In the genomic region with DNA sequence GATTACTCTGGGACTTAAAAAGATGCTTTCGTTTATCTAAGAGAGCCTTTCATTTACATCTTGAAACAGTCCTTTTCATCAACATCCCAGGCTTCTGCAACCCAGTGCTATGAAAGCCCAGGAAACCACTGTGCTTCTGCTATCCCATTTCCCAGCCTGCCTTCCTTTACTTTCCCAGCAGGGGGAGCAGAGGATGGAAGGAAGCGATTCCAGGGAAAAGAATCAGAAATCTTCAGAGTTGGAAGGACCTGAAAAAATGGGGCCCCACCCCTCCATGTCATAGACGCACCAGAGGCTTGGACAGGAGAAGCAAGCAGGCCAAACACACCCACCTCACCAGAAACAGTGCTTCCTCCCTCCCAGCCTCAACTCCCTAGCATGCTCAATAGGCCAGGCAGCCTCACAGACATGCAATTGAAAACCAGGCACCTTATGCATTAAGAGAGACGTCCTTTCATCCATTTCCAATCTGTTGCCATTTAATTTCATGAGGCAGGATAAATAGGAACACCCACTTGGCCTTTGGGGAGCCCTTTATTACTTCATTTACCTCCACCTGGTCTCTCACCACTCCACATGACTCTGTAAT, we compare ENCODE assay signal across 9 cellular contexts.
DNase-seq lines count a peak whose midpoint lies in the region; ATAC-seq and TF ChIP-seq lines count a peak whose summit lies in the region.
"Had no signal": no experiment of that assay in that cellular context is flagged by ENCODE, and none has a peak within 500 bp of the region (broad histone marks: within the 10 kb centered on the region; RNA-seq: fewer than 3 reads in every experiment).

No MANE protein-coding gene starts in this region.

- no peak overlapping the region for H3K4me3 ChIP-seq in astrocyte of the spinal cord (ENCODE audit: low read depth, low read length)

- no peak for ATAC-seq in HG03457 (IDR thresholded peaks at IDR 0.05; ENCODE audit: unreplicated experiment)

- TF ChIP-seq CTCF in astrocyte of the spinal cord (IDR thresholded peaks at IDR 0.05; ENCODE audit: low read depth, low read length), result peak; percentile 83

- peak; percentile 49 for DNase-seq in ACHN
- DNase-seq in HT-29 (ENCODE audit: low spot score), result peak; percentile 47
- peak; percentile 35 for DNase-seq in astrocyte of the spinal cord (ENCODE audit: low read depth, low spot score)
- DNase-seq in kidney tubule cell (ENCODE audit: low spot score), result peak; percentile 57
- no peak for DNase-seq in SHP77 (lab: John Stamatoyannopoulos, UW)
- no peak for DNase-seq in putamen (ENCODE audit: low spot score)
- DNase-seq in DMS153 treated with DMSO at 0.1 percent for 48 hours (lab: John Stamatoyannopoulos, UW; ENCODE audit: unreplicated experiment), result no peak
- DNase-seq: hippocampal formation had no signal

- in situ Hi-C loops in ACHN (cut with HindIII; ENCODE audit: low pct_ligation_motif_present, low pct_unique_long_range_greater_than_20kb, low sequenced_read_pairs) (no loop called here), astrocyte of the spinal cord (cut with HindIII; ENCODE audit: low sequenced_read_pairs) (no loop called here)

Comparison
In these comparisons a context has a peak if more than half of its experiments do, and no peak if none do; other contexts are left out.
1. DNase-seq: peak in ACHN (single experiment), HT-29 (single experiment), astrocyte of the spinal cord (single experiment) and kidney tubule cell (single experiment); none in SHP77 (0 of 2), putamen (single experiment) and DMS153 treated with DMSO at 0.1 percent for 48 hours (single experiment).